21 cellular contexts compared by ENCODE assay signal in the genomic region with DNA sequence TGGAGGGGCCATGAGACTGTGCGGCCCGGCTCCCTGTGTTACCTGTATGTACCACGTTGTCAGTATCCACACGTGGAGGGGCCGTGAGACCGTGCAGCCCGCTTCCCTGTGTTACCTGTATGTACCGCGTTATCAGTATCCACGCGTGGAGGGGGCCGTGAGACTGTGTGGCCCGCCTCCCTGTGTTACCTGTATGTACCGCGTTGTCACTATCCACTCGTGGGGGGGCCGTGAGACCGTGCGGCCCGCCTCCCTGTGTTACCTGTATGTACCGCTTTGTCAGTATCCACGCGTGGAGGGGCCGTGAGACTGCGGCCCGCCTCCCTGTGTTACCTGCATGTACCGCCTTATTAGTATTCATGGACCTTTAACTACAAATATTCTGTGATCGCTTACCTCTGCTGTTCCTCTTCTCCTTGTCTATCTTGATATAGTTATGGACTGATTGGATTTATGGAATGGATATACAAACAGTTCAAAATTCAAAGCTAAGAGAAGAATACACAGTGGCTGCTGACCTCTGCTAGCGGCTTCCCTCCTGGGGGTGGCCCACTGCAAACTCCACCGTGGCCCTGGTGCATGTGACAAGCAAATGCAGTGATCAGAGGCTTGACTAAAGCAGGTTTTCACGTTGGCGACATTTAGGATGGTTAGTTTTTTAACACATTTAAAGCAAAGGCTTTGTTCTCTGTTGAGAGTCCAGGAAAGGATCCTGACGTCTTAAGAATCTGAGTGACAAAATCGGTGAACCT.
"Had no signal": no experiment of that assay in that cellular context is flagged by ENCODE, and none has a peak within 500 bp of the region (broad histone marks: within the 10 kb centered on the region; RNA-seq: fewer than 3 reads in every experiment).

No MANE protein-coding gene starts in this region.

- H3K4me3 ChIP-seq: dorsolateral prefrontal cortex, esophagus squamous epithelium, hepatocyte, lung, smooth muscle cell, tibial artery, vagina had no signal

- H3K4me2 ChIP-seq: hepatocyte, smooth muscle cell had no signal

- H3K36me3 ChIP-seq: esophagus squamous epithelium, tibial artery, vagina had no signal

- H3K4me3 Mint-ChIP-seq: activated CD8-positive, alpha-beta memory T cell treated with anti-CD3 and anti-CD28 coated beads, Interleukin-2, amount 10 ng/mL, durations not matched to agents 7 days and 5 days; activated naive CD8-positive, alpha-beta T cell; activated T-cell treated with anti-CD3 and anti-CD28 coated beads, Interleukin-2, amount 50 U/mL, for 4 hours; brain; naive thymus-derived CD4-positive, alpha-beta T cell; stimulated activated memory B cell treated with anti-CD40 and anti-IgM and Interleukin-4, amounts not matched to agents 10 μg/mL and 1 μg/mL and 100 μg/mL, for 72 hours; T-helper 2 cell treated with Interferon-gamma antibody and Interleukin-4, amounts not matched to agents 5 μg/mL and 100 μg/mL, for 36 hours had no signal

- DNase-seq: activated CD8-positive, alpha-beta memory T cell treated with anti-CD3 and anti-CD28 coated beads, Interleukin-2, amount 10 ng/mL, durations not matched to agents 7 days and 5 days; activated gamma-delta T cell; activated T-cell treated with anti-CD3 and anti-CD28 coated beads, Interleukin-2, amount 50 U/mL, for 4 hours; amygdala; cerebellar nuclear complex; esophagus squamous epithelium; foreskin fibroblast; kidney glomerular epithelial cell; naive thymus-derived CD4-positive, alpha-beta T cell; SW 1271 had no signal

- H2AFZ ChIP-seq: hepatocyte had no signal

- H3K27me3 Mint-ChIP-seq: activated CD8-positive, alpha-beta memory T cell treated with anti-CD3 and anti-CD28 coated beads, Interleukin-2, amount 10 ng/mL, durations not matched to agents 7 days and 5 days; activated naive CD8-positive, alpha-beta T cell; naive thymus-derived CD4-positive, alpha-beta T cell; stimulated activated memory B cell treated with anti-CD40 and anti-IgM and Interleukin-4, amounts not matched to agents 10 μg/mL and 1 μg/mL and 100 μg/mL, for 72 hours had no signal

- H3K27ac Mint-ChIP-seq: activated CD8-positive, alpha-beta memory T cell treated with anti-CD3 and anti-CD28 coated beads, Interleukin-2, amount 10 ng/mL, durations not matched to agents 7 days and 5 days; activated naive CD8-positive, alpha-beta T cell; naive thymus-derived CD4-positive, alpha-beta T cell; stimulated activated memory B cell treated with anti-CD40 and anti-IgM and Interleukin-4, amounts not matched to agents 10 μg/mL and 1 μg/mL and 100 μg/mL, for 72 hours; T-helper 2 cell treated with Interferon-gamma antibody and Interleukin-4, amounts not matched to agents 5 μg/mL and 100 μg/mL, for 36 hours had no signal

- H3K36me3 Mint-ChIP-seq: activated CD8-positive, alpha-beta memory T cell treated with anti-CD3 and anti-CD28 coated beads, Interleukin-2, amount 10 ng/mL, durations not matched to agents 7 days and 5 days; activated naive CD8-positive, alpha-beta T cell; brain had no signal

- H3K9me3 Mint-ChIP-seq: activated T-cell treated with anti-CD3 and anti-CD28 coated beads, Interleukin-2, amount 50 U/mL, for 4 hours; brain; naive thymus-derived CD4-positive, alpha-beta T cell; stimulated activated memory B cell treated with anti-CD40 and anti-IgM and Interleukin-4, amounts not matched to agents 10 μg/mL and 1 μg/mL and 100 μg/mL, for 72 hours; T-helper 2 cell treated with Interferon-gamma antibody and Interleukin-4, amounts not matched to agents 5 μg/mL and 100 μg/mL, for 36 hours had no signal

- H3K9me3 ChIP-seq: esophagus squamous epithelium, tibial artery, vagina had no signal

- H3K4me1 ChIP-seq: vagina had no signal

- H3K27me3 ChIP-seq: dorsolateral prefrontal cortex, esophagus squamous epithelium, hepatocyte, tibial artery, vagina had no signal

- H3K27ac ChIP-seq: esophagus squamous epithelium, tibial artery, vagina had no signal

- ATAC-seq: activated CD4-positive, CD25-positive, alpha-beta regulatory T cell treated with anti-CD3 and anti-CD28 coated beads, Interleukin-2, amount 50 U/mL, for 24 hours; activated CD8-positive, alpha-beta memory T cell treated with anti-CD3 and anti-CD28 coated beads, Interleukin-2, amount 10 ng/mL, durations not matched to agents 7 days and 5 days; activated T-cell treated with anti-CD3 and anti-CD28 coated beads, Interleukin-2, amount 50 U/mL, for 4 hours; naive thymus-derived CD4-positive, alpha-beta T cell; stimulated activated memory B cell treated with anti-CD40 and anti-IgM and Interleukin-4, amounts not matched to agents 10 μg/mL and 1 μg/mL and 100 μg/mL, for 72 hours had no signal
